Comparison of ENCODE assay signal across 8 cellular contexts in the genomic region with DNA sequence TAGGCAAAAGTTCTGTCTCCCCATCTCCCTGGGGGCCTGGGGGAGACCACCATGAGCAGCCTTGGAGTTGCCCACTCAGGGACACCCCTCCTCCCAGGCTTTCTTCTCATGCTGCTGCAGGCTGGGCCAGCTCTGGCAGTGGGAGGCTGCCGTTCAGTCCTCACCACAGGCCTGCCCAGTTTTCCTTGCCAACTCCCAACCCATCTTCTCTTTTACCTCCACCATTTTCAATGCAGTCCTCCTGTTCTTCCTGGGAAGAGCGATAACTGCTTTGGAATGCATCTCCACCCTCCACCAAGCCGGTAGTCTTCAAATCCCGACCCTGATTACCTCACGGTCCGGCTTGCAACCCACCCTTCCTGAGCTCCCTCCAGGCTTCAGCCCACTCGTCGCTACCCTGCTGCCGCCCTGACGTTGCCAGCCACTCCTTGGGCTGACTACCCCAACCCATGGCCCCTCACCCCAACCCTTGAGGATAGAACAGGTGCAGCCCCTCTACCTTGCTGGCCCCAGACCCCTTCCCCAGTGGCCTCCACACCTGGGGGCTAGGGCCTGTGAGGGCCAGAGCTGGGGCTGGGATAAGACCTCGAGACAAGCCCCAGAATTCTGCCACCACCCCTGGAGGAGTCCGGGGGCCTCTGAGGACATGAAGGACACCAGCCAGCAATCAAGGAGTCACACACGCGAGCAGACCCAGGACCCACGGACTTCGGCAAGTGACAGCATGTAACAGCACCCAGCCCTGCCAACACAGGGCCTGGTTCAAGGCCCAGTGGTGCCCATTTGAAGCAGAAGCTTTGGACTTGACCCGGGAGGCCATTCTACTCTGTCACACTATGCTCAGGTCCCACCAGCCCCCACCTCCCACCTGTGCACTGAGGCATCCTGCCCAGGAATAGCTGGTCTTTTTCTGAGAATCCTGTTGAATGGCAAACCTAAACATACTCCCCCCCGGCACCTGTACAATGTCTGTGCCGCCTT. TPM values are rescaled to one million over a fixed set of nuclear protein-coding genes. Genes with fewer than 3 reads are reported as not detected.
DNase-seq lines count a peak whose midpoint lies in the region; ATAC-seq and TF ChIP-seq lines count a peak whose summit lies in the region.

No MANE protein-coding gene starts in this region.

- no peaks in the 10 kb centered on the region for H3K27me3 Mint-ChIP-seq in activated B cell treated with CpG ODN at 0.5 μM for 24 hours

- H3K36me3 Mint-ChIP-seq in activated B cell treated with CpG ODN at 0.5 μM for 24 hours (ENCODE audit: low read depth), result peaks cover 79% of the 10 kb centered on the region

- peaks cover 35% of the 10 kb centered on the region for H3K36me3 ChIP-seq in fibroblast of lung (ENCODE audit: control insufficient read depth, insufficient read depth, low read length)
- H3K36me3 ChIP-seq in sigmoid colon, result peaks cover 0 to 35% (median 18%) of the 10 kb centered on the region in 4 donors

- no peak overlapping the region for H2AFZ ChIP-seq in fibroblast of lung (ENCODE audit: low read length)

- no peak overlapping the region for H3K9ac ChIP-seq in fibroblast of lung (ENCODE audit: insufficient read depth, low read length)

- H3K4me2 ChIP-seq in fibroblast of lung (ENCODE audit: extremely low read depth, insufficient read depth, low read length), result peak overlapping the region; percentile 54

- CTCF ChIA-PET in activated B cell treated with CpG ODN at 0.5 μM for 24 hours (lab: Charles Lee), result no interaction called here

- peaks cover 95% of the 10 kb centered on the region for H3K79me2 ChIP-seq in fibroblast of lung (ENCODE audit: control insufficient read depth, insufficient read depth, low read length)

- peaks cover 83% of the 10 kb centered on the region for H3K4me1 Mint-ChIP-seq in activated B cell treated with CpG ODN at 0.5 μM for 24 hours

- H3K27ac Mint-ChIP-seq in activated B cell treated with CpG ODN at 0.5 μM for 24 hours, result peak overlapping the region; percentile 41

- no peak overlapping the region for H3K4me3 Mint-ChIP-seq in activated B cell treated with CpG ODN at 0.5 μM for 24 hours

- no peak for ATAC-seq in activated B cell treated with CpG ODN at 0.5 μM for 24 hours (ENCODE audit: low read depth)
- ATAC-seq in GM21528 (IDR thresholded peaks at IDR 0.05; ENCODE audit: low FRiP score, unreplicated experiment), result no peak

- H3K4me3 ChIP-seq in fibroblast of lung (replicated peaks in 1 of 4; ENCODE audit: control extremely low read depth in 1 of 4, insufficient read depth in 1 of 4, low read depth in 3 of 4, low read length in 4 of 4) (peak overlapping the region in 1 of 4 experiments; percentile 20), sigmoid colon (peak overlapping the region in 2 of 4 donors; percentile 9 to 20)

- no peak for TF ChIP-seq EP300 in sigmoid colon (IDR thresholded peaks at IDR 0.05)

- intact Hi-C loops in activated B cell treated with CpG ODN at 0.5 μM for 24 hours (cut with micrococcal nuclease), result no loop called here
- intact Hi-C loops in sigmoid colon (cut with DNase I), result loop anchor here (1.0 kb wide), 1 partner anchor 9 kb away; the partner anchor contains the start of gene WDR1
- intact Hi-C loops in posterior vena cava (cut with DNase I), result no loop called here

- H3K27me3 ChIP-seq in fibroblast of lung (ENCODE audit: control insufficient read depth, insufficient read depth, low read length), result no peaks in the 10 kb centered on the region
- H3K27me3 ChIP-seq in sigmoid colon, result no peaks in the 10 kb centered on the region

- H3K27ac ChIP-seq in fibroblast of lung (ENCODE audit: insufficient read depth, low read length) (peak overlapping the region; percentile 81), sigmoid colon (peak overlapping the region; percentile 90 to 98 (median 96))

- H3K4me1 ChIP-seq in fibroblast of lung (ENCODE audit: control insufficient read depth, extremely low read depth, insufficient read depth, low read length) (peaks cover 44% of the 10 kb centered on the region), sigmoid colon (peaks cover 0 to 100% (median 100%) of the 10 kb centered on the region in 4 donors)

- no peaks in the 10 kb centered on the region for H4K20me1 ChIP-seq in fibroblast of lung (ENCODE audit: control insufficient read depth, extremely low read depth, insufficient read depth, low read length)

- H3K9me3 ChIP-seq in fibroblast of lung (ENCODE audit: control insufficient read depth, insufficient read depth, low read depth, low read length) (no peaks in the 10 kb centered on the region), sigmoid colon (no peaks in the 10 kb centered on the region)

- H3K9me3 Mint-ChIP-seq in activated B cell treated with CpG ODN at 0.5 μM for 24 hours, result no peaks in the 10 kb centered on the region

- DNase-seq in EL, result peak; percentile 65
- DNase-seq in activated B cell treated with CpG ODN at 0.5 μM for 24 hours, result no peak
- DNase-seq in fibroblast of lung (ENCODE audit: low read depth in 2 of 2), result peak in 1 of 2 donors; percentile 66
- peak; percentile 71 for DNase-seq in sigmoid colon
- DNase-seq in DMS 273 (lab: John Stamatoyannopoulos, UW; ENCODE audit: unreplicated experiment), result no peak
- DNase-seq in posterior vena cava (ENCODE audit: low spot score), result no peak
- no peak for DNase-seq in 8988T

- TF ChIP-seq CTCF in activated B cell treated with CpG ODN at 0.5 μM for 24 hours (IDR thresholded peaks at IDR 0.05) (no peak), fibroblast of lung (conservative IDR thresholded peaks at IDR 0.05 in 1 of 2, IDR thresholded peaks at IDR 0.05 in 1 of 2; ENCODE audit: low read depth in 1 of 2, low read length in 2 of 2) (no peak), sigmoid colon (IDR thresholded peaks at IDR 0.05) (no peak)

- POLR2A ChIA-PET in activated B cell treated with CpG ODN at 0.5 μM for 24 hours (lab: Charles Lee), result interaction anchor here (0.7 to 1.6 kb wide), 2 partner anchors 9 to 10 kb away, joined by 4 to 15 read pairs; partner anchors contain the start of gene WDR1

- WGBS in sigmoid colon, 2 donors, result 79 to 83% methylated on average over 19 of the region's 19 CpGs

- no peak for TF ChIP-seq POLR2A in sigmoid colon (IDR thresholded peaks at IDR 0.05)

RNA-seq across cellular contexts. Expression of gene WDR1, which starts 9.2 kb away (rescaled TPM):
- total RNA-seq in activated B cell treated with CpG ODN at 0.5 μM for 24 hours, result 337 and 348 TPM in 2 replicates
- 265 and 331 TPM in 2 replicates for total RNA-seq in fibroblast of lung
- polyA plus RNA-seq in fibroblast of lung, result 720 and 751 TPM in 2 replicates
- polyA plus RNA-seq in fibroblast of lung (2012), result 657 and 688 TPM in 2 replicates
- polyA minus RNA-seq in fibroblast of lung (ENCODE audit: low replicate concordance), result 995 and 1,193 TPM in 2 replicates
- 100 to 1,000 TPM; 171 to 267 (median 238) TPM for total RNA-seq in sigmoid colon
- 100 to 1,000 TPM; 200 to 267 (median 247) TPM for polyA plus RNA-seq in sigmoid colon
- total RNA-seq in posterior vena cava, result 100 to 1,000 TPM; 575 to 698 TPM

Comparison
In these comparisons a context has a peak if more than half of its experiments do, and no peak if none do; other contexts are left out.
1. DNase-seq: peak in EL (single experiment) and sigmoid colon (single experiment); none in activated B cell treated with CpG ODN at 0.5 μM for 24 hours (single experiment), DMS 273 (single experiment), posterior vena cava (single experiment) and 8988T (single experiment).